In the genomic region with DNA sequence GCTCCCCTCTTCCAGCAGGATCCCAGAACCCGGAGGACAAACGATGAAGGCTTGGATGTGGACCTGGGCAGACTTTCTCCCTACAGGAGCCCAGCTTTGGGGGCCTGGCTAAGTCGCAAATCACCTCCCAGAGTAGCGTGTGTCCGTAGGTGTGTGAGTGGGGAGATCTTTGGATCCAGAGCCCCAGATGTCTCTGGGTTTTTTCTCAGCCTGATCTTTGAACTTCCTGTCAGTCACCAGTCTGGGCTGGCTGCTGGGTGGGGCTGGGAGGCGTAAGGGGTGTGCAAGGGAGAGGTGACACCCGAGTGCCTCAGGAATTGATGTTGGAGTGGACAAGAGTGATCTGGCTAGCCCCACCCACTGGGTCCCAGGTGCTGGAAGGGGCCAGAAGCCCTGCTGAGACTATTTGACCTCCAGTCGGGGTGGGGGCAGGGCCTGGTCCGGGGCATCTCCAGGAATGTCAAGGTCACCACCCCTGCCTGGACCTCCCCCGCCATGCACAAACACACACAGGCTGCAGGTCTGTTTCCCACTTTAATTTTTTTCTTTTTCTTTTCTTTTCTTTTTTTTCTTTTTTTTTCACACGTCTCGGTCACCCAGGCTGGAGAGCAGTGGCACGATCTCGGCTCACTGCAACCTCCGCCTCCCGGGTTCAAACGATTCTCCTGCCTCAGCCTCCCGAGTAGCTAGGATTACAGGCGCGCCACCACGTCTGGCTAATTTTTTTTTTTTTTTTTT, we compare ENCODE assay signal across 14 cellular contexts. TPM values are rescaled to one million over a fixed set of nuclear protein-coding genes. Genes with fewer than 3 reads are reported as not detected.
A peak's percentile ranks its signal among the peaks of the same experiment; 100 is the strongest.
DNase-seq lines count a peak whose midpoint lies in the region; ATAC-seq and TF ChIP-seq lines count a peak whose summit lies in the region.
"Had no signal": no experiment of that assay in that cellular context is flagged by ENCODE, and none has a peak within 500 bp of the region (broad histone marks: within the 10 kb centered on the region; RNA-seq: fewer than 3 reads in every experiment).

A gene with protein sequence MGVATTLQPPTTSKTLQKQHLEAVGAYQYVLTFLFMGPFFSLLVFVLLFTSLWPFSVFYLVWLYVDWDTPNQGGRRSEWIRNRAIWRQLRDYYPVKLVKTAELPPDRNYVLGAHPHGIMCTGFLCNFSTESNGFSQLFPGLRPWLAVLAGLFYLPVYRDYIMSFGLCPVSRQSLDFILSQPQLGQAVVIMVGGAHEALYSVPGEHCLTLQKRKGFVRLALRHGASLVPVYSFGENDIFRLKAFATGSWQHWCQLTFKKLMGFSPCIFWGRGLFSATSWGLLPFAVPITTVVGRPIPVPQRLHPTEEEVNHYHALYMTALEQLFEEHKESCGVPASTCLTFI (minus strand): TSS at position 175 of the 738 bp plus-strand sequence. CDS start 182 bp downstream, outside the sequence.

- peak within 1 kb of the TSS; percentile 36 for H3K4me3 Mint-ChIP-seq in T-helper 17 cell

- H3K27me3 ChIP-seq in iPS-20b (ENCODE audit: insufficient read depth, low read length) (peaks cover 32% of the 10 kb centered on the region; the same call in 1 of the 2 replicates), rectal smooth muscle tissue (ENCODE audit: control insufficient read depth, insufficient read depth, low read length) (peaks cover 8% of the 10 kb centered on the region), A673 (replicated peaks; ENCODE audit: insufficient read depth, low read depth, low read length, poor library complexity) (no peaks in the 10 kb centered on the region)

- DNase-seq in DMS53 (lab: John Stamatoyannopoulos, UW), result peak; percentile 47
- no peak for DNase-seq in DMS53 treated with DMSO at 0.1 percent for 48 hours (lab: John Stamatoyannopoulos, UW; ENCODE audit: unreplicated experiment)
- DNase-seq in T-helper 17 cell, result no peak
- DNase-seq in A673 (ENCODE audit: low spot score), result no peak
- no peak for DNase-seq in ACHN
- DNase-seq: DMS79; hippocampal formation; NCI-H1092; NCI-H774; stimulated activated naive CD4-positive, alpha-beta T cell had no signal

- peaks cover 4% of the 10 kb centered on the region for H3K36me3 Mint-ChIP-seq in T-helper 17 cell (ENCODE audit: low read depth)

- H3K9me3 ChIP-seq in T-helper 17 cell (ENCODE audit: control insufficient read depth, low read length, poor library complexity, severe bottlenecking), result no peaks in the 10 kb centered on the region
- H3K9me3 ChIP-seq in iPS-20b (ENCODE audit: insufficient read depth, low read depth, low read length), result no peaks in the 10 kb centered on the region
- H3K9me3 ChIP-seq in A673 (ENCODE audit: low read depth, low read length, poor library complexity, severe bottlenecking), result no peaks in the 10 kb centered on the region

- H3K36me3 ChIP-seq in iPS-20b (ENCODE audit: insufficient read depth, low read depth, low read length) (no peaks in the 10 kb centered on the region), rectal smooth muscle tissue (ENCODE audit: control insufficient read depth, insufficient read depth, low read length) (no peaks in the 10 kb centered on the region), A673 (ENCODE audit: insufficient read depth, low read length, poor library complexity, severe bottlenecking) (no peaks in the 10 kb centered on the region)

- peaks cover 4% of the 10 kb centered on the region; the same call in 1 of the 2 replicates for H3K4me1 ChIP-seq in iPS-20b (ENCODE audit: insufficient read depth, low read length)
- H3K4me1 ChIP-seq in rectal smooth muscle tissue (ENCODE audit: control insufficient read depth, insufficient read depth, low read length), result no peaks in the 10 kb centered on the region
- no peaks in the 10 kb centered on the region for H3K4me1 ChIP-seq in A673 (ENCODE audit: insufficient read depth, low read length, poor library complexity, severe bottlenecking)

- intact Hi-C loops in A673 (cut with micrococcal nuclease; ENCODE audit: unreplicated experiment), result no loop called here

- CTCF ChIA-PET in A673 (lab: Charles Lee), result no interaction called here

- POLR2A ChIA-PET in A673 (lab: Charles Lee; ENCODE audit: low non-redundant PET), result no interaction called here

- no peak within 1 kb of the TSS for H3K27ac ChIP-seq in iPS-20b (ENCODE audit: low read length)
- H3K27ac ChIP-seq in rectal smooth muscle tissue (ENCODE audit: low read depth, low read length), result no peak within 1 kb of the TSS
- H3K27ac ChIP-seq in A673 (ENCODE audit: low read depth, low read length, poor library complexity, severe bottlenecking), result no peak within 1 kb of the TSS
- H3K27ac ChIP-seq: 22Rv1 had no signal

- peaks cover 26% of the 10 kb centered on the region for H3K27me3 Mint-ChIP-seq in T-helper 17 cell

- H3K4me1 Mint-ChIP-seq in T-helper 17 cell, result peaks cover 9% of the 10 kb centered on the region

- ATAC-seq in T-helper 17 cell, result no peak
- no peak for ATAC-seq in HG03280 (IDR thresholded peaks at IDR 0.05; ENCODE audit: unreplicated experiment)

- in situ Hi-C loops in ACHN (cut with HindIII; ENCODE audit: low pct_ligation_motif_present, low pct_unique_long_range_greater_than_20kb, low sequenced_read_pairs), result no loop called here

- H3K9ac ChIP-seq in iPS-20b (ENCODE audit: low read depth, low read length), result peak within 1 kb of the TSS; percentile 34; the same call in 1 of the 2 replicates
- H3K9ac ChIP-seq in rectal smooth muscle tissue (ENCODE audit: low read length), result no peak within 1 kb of the TSS

- BruUV-seq in A673 (replicated peaks; lab: Mats Ljungman, UMichigan), result no TSS peak

- H3K27ac Mint-ChIP-seq in T-helper 17 cell, result no peak within 1 kb of the TSS

- TF ChIP-seq CTCF in A673 (conservative IDR thresholded peaks at IDR 0.05; ENCODE audit: low read depth, low read length), result no peak

- H3K4me3 ChIP-seq in iPS-20b (ENCODE audit: low read length) (peak within 1 kb of the TSS; percentile 53; the same call in 1 of the 2 replicates), rectal smooth muscle tissue (ENCODE audit: low read length) (peak within 1 kb of the TSS; percentile 48), A673 (ENCODE audit: low read depth, low read length, poor library complexity, severe bottlenecking) (no peak within 1 kb of the TSS)

RNA-seq across cellular contexts. Expression of the gene that starts here (rescaled TPM):
- total RNA-seq in T-helper 17 cell (not detected), A673 (2021) (not detected in 2 replicates)
